In the genomic region with DNA sequence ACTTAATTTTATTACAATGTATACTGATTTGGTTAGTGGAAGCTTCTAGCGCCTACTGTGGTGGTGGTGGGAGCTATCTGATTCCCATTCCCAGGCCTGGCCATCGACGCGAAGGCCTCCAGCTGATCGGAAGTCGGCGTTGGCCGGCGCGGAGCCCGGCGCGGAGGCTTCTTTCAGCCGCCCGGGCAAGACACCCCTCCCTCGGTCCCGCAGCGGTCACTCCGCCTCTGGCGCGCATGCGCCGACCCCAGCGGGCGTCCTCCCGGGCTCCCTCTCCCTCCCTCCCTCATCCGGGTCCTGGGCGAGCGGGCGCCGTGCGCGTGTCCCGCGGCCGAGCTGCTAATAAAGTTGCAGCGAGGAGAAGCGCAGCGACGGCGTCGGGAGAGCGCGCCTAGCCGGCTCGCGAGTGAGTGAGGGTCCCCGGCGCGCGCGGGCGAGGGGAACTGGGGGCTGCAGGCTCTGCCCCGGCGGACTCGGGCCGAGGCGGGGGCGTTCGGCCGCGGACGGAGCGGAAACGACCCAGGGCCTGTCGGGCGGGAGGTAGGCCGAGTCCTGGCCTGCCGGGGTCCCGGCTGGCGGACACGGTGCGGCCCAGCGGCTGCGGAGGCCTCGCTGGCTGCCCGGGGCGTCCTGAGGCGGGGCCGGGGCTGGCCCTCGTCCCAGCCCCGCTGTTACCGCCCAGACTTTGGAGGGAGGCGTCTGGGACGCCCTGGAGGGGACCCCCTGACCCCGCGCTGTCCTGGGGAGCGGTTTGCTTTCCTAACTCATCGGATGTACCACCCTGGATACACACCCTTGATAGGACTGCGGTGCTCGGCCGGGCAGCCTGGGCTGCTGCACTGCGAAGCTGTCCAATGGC, we compare ENCODE assay signal across 8 cellular contexts. TPM values are rescaled to one million over a fixed set of nuclear protein-coding genes. Genes with fewer than 3 reads are reported as not detected.
DNase-seq lines count a peak whose midpoint lies in the region; ATAC-seq and TF ChIP-seq lines count a peak whose summit lies in the region.

A gene (plus strand): TSS at position 289 of the 859 bp plus-strand sequence. CDS start 20,916 bp downstream, outside the sequence.

- TF ChIP-seq CTCF in coronary artery (IDR thresholded peaks at IDR 0.05) = no peak

- H3K4me1 Mint-ChIP-seq in activated CD4-positive, alpha-beta T cell treated with anti-CD3 and anti-CD28 coated beads, Interleukin-2, amount 10 ng/mL, durations not matched to agents 24 days and 14 days = peaks cover 16% of the 10 kb centered on the region

- peak; percentile 88 for ATAC-seq in GM19043 (IDR thresholded peaks at IDR 0.05; ENCODE audit: low read depth, unreplicated experiment)
- peak; percentile 94 for ATAC-seq in HG03354 (IDR thresholded peaks at IDR 0.05; ENCODE audit: poor library complexity, severe bottlenecking, unreplicated experiment)
- peak; percentile 95 for ATAC-seq in left colon

- no peaks in the 10 kb centered on the region for H3K9me3 Mint-ChIP-seq in activated CD4-positive, alpha-beta T cell treated with anti-CD3 and anti-CD28 coated beads, Interleukin-2, amount 10 ng/mL, durations not matched to agents 24 days and 14 days

- peak within 1 kb of the TSS; percentile 93 for H3K4me3 Mint-ChIP-seq in activated CD4-positive, alpha-beta T cell treated with anti-CD3 and anti-CD28 coated beads, Interleukin-2, amount 10 ng/mL, durations not matched to agents 24 days and 14 days

- H3K4me3 ChIP-seq in coronary artery = peak within 1 kb of the TSS; percentile 90

- H3K27ac Mint-ChIP-seq in activated CD4-positive, alpha-beta T cell treated with anti-CD3 and anti-CD28 coated beads, Interleukin-2, amount 10 ng/mL, durations not matched to agents 24 days and 14 days = peak within 1 kb of the TSS; percentile 87

- peaks cover 51% of the 10 kb centered on the region for H3K27me3 Mint-ChIP-seq in activated CD4-positive, alpha-beta T cell treated with anti-CD3 and anti-CD28 coated beads, Interleukin-2, amount 10 ng/mL, durations not matched to agents 24 days and 14 days

- peaks cover 2% of the 10 kb centered on the region for H3K36me3 Mint-ChIP-seq in activated CD4-positive, alpha-beta T cell treated with anti-CD3 and anti-CD28 coated beads, Interleukin-2, amount 10 ng/mL, durations not matched to agents 24 days and 14 days (ENCODE audit: low read depth)

- DNase-seq in Ammon's horn (ENCODE audit: low spot score) (peak; percentile 94), NCI-H510A (lab: John Stamatoyannopoulos, UW) (peak; percentile 80), coronary artery (ENCODE audit: low spot score) (peak; percentile 97), left colon (peak; percentile 94 to 97)
- DNase-seq in activated CD4-positive, alpha-beta T cell treated with anti-CD3 and anti-CD28 coated beads, Interleukin-2, amount 10 ng/mL, durations not matched to agents 24 days and 14 days = peak; percentile 94
- DNase-seq in stimulated activated CD4-positive, alpha-beta T cell treated with anti-CD3 and anti-CD28 coated beads, Interleukin-1b, Interleukin-23, amount 100 ng/mL, for 4 hours (ENCODE audit: low read depth in 2 of 2) = peak; percentile 50

- intact Hi-C loops in activated CD4-positive, alpha-beta T cell treated with anti-CD3 and anti-CD28 coated beads, Interleukin-2, amount 10 ng/mL, durations not matched to agents 24 days and 14 days (cut with micrococcal nuclease) = loop anchor here (2.0 kb wide), 1 partner anchor 52 kb away; no protein-coding TSS in a partner anchor
- intact Hi-C loops in left colon (cut with DNase I, micrococcal nuclease) = loop anchor here in 1 of 2 donors (5.0 kb wide), 1 partner anchor 40 kb away; no protein-coding TSS in a partner anchor

- H3K27ac ChIP-seq in coronary artery = peak within 1 kb of the TSS; percentile 96

RNA-seq across cellular contexts. Expression of the gene that starts here (rescaled TPM):
- 12.8 and 16.7 TPM in 2 replicates for total RNA-seq in activated CD4-positive, alpha-beta T cell treated with anti-CD3 and anti-CD28 coated beads, Interleukin-2, amount 10 ng/mL, durations not matched to agents 24 days and 14 days
- total RNA-seq in left colon = 10 to 100 TPM; 45.6 to 46.8 TPM

Comparison
In these comparisons a context has a peak if more than half of its experiments do, and no peak if none do; other contexts are left out.
1. Peak in every context shown above with its lines: DNase-seq, ATAC-seq, H3K4me3 ChIP-seq and H3K27ac ChIP-seq.